Comparison of ENCODE assay signal across 9 cellular contexts in genomic region chr22:39266398-39267030, GRCh38. TPM values are rescaled to one million over a fixed set of nuclear protein-coding genes. Genes with fewer than 3 reads are reported as not detected.
DNase-seq lines count a peak whose midpoint lies in the region; ATAC-seq and TF ChIP-seq lines count a peak whose summit lies in the region.
"Had no signal": no experiment of that assay in that cellular context is flagged by ENCODE, and none has a peak within 500 bp of the region (broad histone marks: within the 10 kb centered on the region; RNA-seq: fewer than 3 reads in every experiment).

No MANE protein-coding gene starts in this region.

- peak; percentile 82 for DNase-seq in GM06990 (ENCODE audit: extremely low read depth, insufficient read length)
- DNase-seq in GM20000 (ENCODE audit: low spot score), result peak; percentile 83
- no peak for DNase-seq in stomach
- DNase-seq in islet precursor cell, result no peak
- no peak for DNase-seq in central memory CD4-positive, alpha-beta T cell
- no peak for DNase-seq in DMS 273 (lab: John Stamatoyannopoulos, UW; ENCODE audit: unreplicated experiment)

- intact Hi-C loops in dendritic cell treated with granulocyte-macrophage colony-stimulating factor and Interleukin-4, amounts not matched to agents 40 ng/mL and 50 ng/mL, for 4 days (cut with micrococcal nuclease), result loop anchor here (1.0 kb wide), 1 partner anchor 10 kb away; no protein-coding TSS in a partner anchor
- intact Hi-C loops in stomach (cut with DNase I; ENCODE audit: low total_unique reads), result no loop called here

- H3K27ac ChIP-seq in stomach, result peak overlapping the region in 3 of 5 donors; percentile 38 to 55 (median 47)

- peaks cover 5 to 9% (median 7%) of the 10 kb centered on the region in 4 donors for H3K9me3 ChIP-seq in stomach

- peak; percentile 43 for ATAC-seq in HG03558 (IDR thresholded peaks at IDR 0.05; ENCODE audit: extremely low read depth, unreplicated experiment)

- no peak overlapping the region for H3K4me3 Mint-ChIP-seq in dendritic cell treated with granulocyte-macrophage colony-stimulating factor and Interleukin-4, amounts not matched to agents 40 ng/mL and 50 ng/mL, for 4 days
- H3K4me3 Mint-ChIP-seq: activated naive CD8-positive, alpha-beta T cell had no signal

- H3K4me3 ChIP-seq in GM06990 (replicated peaks; ENCODE audit: low read depth, low read length) (no peak overlapping the region), stomach (no peak overlapping the region)

- WGBS in stomach, 5 donors, result 63 to 76% (median 73%) methylated on average over 12 of the region's 12 CpGs

- H3K27me3 Mint-ChIP-seq in dendritic cell treated with granulocyte-macrophage colony-stimulating factor and Interleukin-4, amounts not matched to agents 40 ng/mL and 50 ng/mL, for 4 days, result peaks cover 2% of the 10 kb centered on the region
- H3K27me3 Mint-ChIP-seq: activated naive CD8-positive, alpha-beta T cell had no signal

- peaks cover under 1% of the 10 kb centered on the region for H3K36me3 Mint-ChIP-seq in dendritic cell treated with granulocyte-macrophage colony-stimulating factor and Interleukin-4, amounts not matched to agents 40 ng/mL and 50 ng/mL, for 4 days (ENCODE audit: low read depth)
- H3K36me3 Mint-ChIP-seq: activated naive CD8-positive, alpha-beta T cell had no signal

- no peaks in the 10 kb centered on the region for H3K36me3 ChIP-seq in GM06990 (ENCODE audit: control insufficient read depth, insufficient read depth, low read length)
- no peaks in the 10 kb centered on the region for H3K36me3 ChIP-seq in stomach

- peaks cover 12% of the 10 kb centered on the region for H3K9me3 Mint-ChIP-seq in dendritic cell treated with granulocyte-macrophage colony-stimulating factor and Interleukin-4, amounts not matched to agents 40 ng/mL and 50 ng/mL, for 4 days

- no peak for TF ChIP-seq POLR2A in stomach (IDR thresholded peaks at IDR 0.05)

- peaks cover 81% of the 10 kb centered on the region for H3K4me1 Mint-ChIP-seq in dendritic cell treated with granulocyte-macrophage colony-stimulating factor and Interleukin-4, amounts not matched to agents 40 ng/mL and 50 ng/mL, for 4 days (ENCODE audit: low read depth)

- H3K27ac Mint-ChIP-seq in dendritic cell treated with granulocyte-macrophage colony-stimulating factor and Interleukin-4, amounts not matched to agents 40 ng/mL and 50 ng/mL, for 4 days, result peak overlapping the region; percentile 95
- H3K27ac Mint-ChIP-seq: activated naive CD8-positive, alpha-beta T cell had no signal

- TF ChIP-seq CTCF in GM06990 (IDR thresholded peaks at IDR 0.05; ENCODE audit: insufficient read depth, low read length, poor library complexity, severe bottlenecking) (no peak), GM20000 (IDR thresholded peaks at IDR 0.05; ENCODE audit: extremely low read depth, missing control alignments) (no peak), stomach (IDR thresholded peaks at IDR 0.05) (no peak)

- no peak for TF ChIP-seq EP300 in stomach (IDR thresholded peaks at IDR 0.05)

- no peaks in the 10 kb centered on the region for H3K4me1 ChIP-seq in stomach

- H3K27me3 ChIP-seq in GM06990 (replicated peaks; ENCODE audit: control insufficient read depth, insufficient read depth, low read length), result no peaks in the 10 kb centered on the region
- H3K27me3 ChIP-seq in stomach, result no peaks in the 10 kb centered on the region

RNA-seq across cellular contexts. Expression of gene PDGFB, which starts 21.7 kb away (rescaled TPM):
- total RNA-seq in stomach, result 10 to 100 TPM in 2 of 5 donors, 1 to 10 TPM in 3; 1.2 to 58.5 (median 9.5) TPM
- 1 to 10 TPM; 3.6 to 4.1 (median 3.6) TPM for polyA plus RNA-seq in stomach

RNA-seq across cellular contexts. Expression of gene RPL3, which starts 52.9 kb away (rescaled TPM):
- 1,000 to 10,000 TPM in 4 of 5 donors, 100 to 1,000 TPM in 1; 940 to 2,730 (median 1,959) TPM for total RNA-seq in stomach
- polyA plus RNA-seq in stomach, result 1,000 to 10,000 TPM; 2,938 to 5,267 (median 3,478) TPM

Comparison
In these comparisons a context has a peak if more than half of its experiments do, and no peak if none do; other contexts are left out.
1. DNase-seq: peak in GM06990 (single experiment) and GM20000 (single experiment); none in stomach (single experiment), islet precursor cell (single experiment), central memory CD4-positive, alpha-beta T cell (single experiment) and DMS 273 (single experiment).